Comparison of ENCODE assay signal across 9 cellular contexts in genomic region chr3:138935864-138936762, GRCh38. TPM values are rescaled to one million over a fixed set of nuclear protein-coding genes. Genes with fewer than 3 reads are reported as not detected.
DNase-seq lines count a peak whose midpoint lies in the region; ATAC-seq, FAIRE-seq and TF ChIP-seq lines count a peak whose summit lies in the region.
"Had no signal": no experiment of that assay in that cellular context is flagged by ENCODE, and none has a peak within 500 bp of the region (broad histone marks: within the 10 kb centered on the region; RNA-seq: fewer than 3 reads in every experiment).

No MANE protein-coding gene starts in this region.

- peak overlapping the region; percentile 59 for H3K4me3 ChIP-seq in BE2C (ENCODE audit: low read depth, low read length)
- peak overlapping the region; percentile 79 for H3K4me3 ChIP-seq in SK-N-MC
- H3K4me3 ChIP-seq in heart left ventricle: peak overlapping the region in 11 of 12 donors; percentile 3 to 50 (median 39)

- peak overlapping the region; percentile 30 for H3K9ac ChIP-seq in SK-N-MC (ENCODE audit: insufficient read length)

- H3K27ac Mint-ChIP-seq in activated naive CD4-positive, alpha-beta T cell treated with anti-CD3 and anti-CD28 coated beads, Interleukin-2, amount 50 U/mL, for 72 hours: peak overlapping the region in 1 of 2 donors; percentile 40

- 5 to 10% (median 7%) methylated on average over 32 to 60 of the region's 60 CpGs for WGBS in heart left ventricle, 4 donors

- 0 out of 2 replicates have a peak, but pooled peaks cover 4% of the 10 kb centered on the region for H3K9me3 ChIP-seq in BE2C
- no peaks in the 10 kb centered on the region for H3K9me3 ChIP-seq in SK-N-MC (ENCODE audit: low read depth, low read length)
- no peaks in the 10 kb centered on the region for H3K9me3 ChIP-seq in heart left ventricle

- H3K27ac ChIP-seq in SK-N-MC (no peak overlapping the region), heart left ventricle (no peak overlapping the region)

- H3K4me1 ChIP-seq in BE2C: no peaks in the 10 kb centered on the region
- H3K4me1 ChIP-seq in heart left ventricle: peaks cover 0 to 46% (median 38%) of the 10 kb centered on the region in 12 donors

- H3K9me3 Mint-ChIP-seq in activated naive CD4-positive, alpha-beta T cell treated with anti-CD3 and anti-CD28 coated beads, Interleukin-2, amount 50 U/mL, for 72 hours: no peaks in the 10 kb centered on the region

- no peak for FAIRE-seq in urothelium cell line (lab: Jason Lieb, UNC)

- H3K36me3 ChIP-seq in BE2C (no peaks in the 10 kb centered on the region), SK-N-MC (ENCODE audit: insufficient read depth, low read length) (no peaks in the 10 kb centered on the region), heart left ventricle (no peaks in the 10 kb centered on the region)

- H3K27me3 ChIP-seq in BE2C (peaks cover 70% of the 10 kb centered on the region), heart left ventricle (peaks cover 44 to 68% (median 54%) of the 10 kb centered on the region in 9 donors)

- peaks cover 0 to 7% of the 10 kb centered on the region in 2 donors for H3K36me3 Mint-ChIP-seq in activated naive CD4-positive, alpha-beta T cell treated with anti-CD3 and anti-CD28 coated beads, Interleukin-2, amount 50 U/mL, for 72 hours

- TF ChIP-seq CTCF in BE2C (IDR thresholded peaks at IDR 0.05; ENCODE audit: low read depth, low read length) (peak; percentile 69), heart left ventricle (IDR thresholded peaks at IDR 0.05) (peak; percentile 88 to 97 (median 95))

- intact Hi-C loops in heart left ventricle (cut with DNase I): loop anchor here in 9 of 10 donors (1.0 to 5.0 kb wide), 4 partner anchors 391 to 396 kb away; no protein-coding TSS in a partner anchor
- intact Hi-C loops in posterior vena cava (cut with DNase I): loop anchor here in 1 of 2 donors (10.0 kb wide), 1 partner anchor 389 kb away; no protein-coding TSS in a partner anchor

- peak; percentile 73 for DNase-seq in BE2C
- peak; percentile 85 for DNase-seq in HK-2 (ENCODE audit: unreplicated experiment)
- no peak for DNase-seq in SK-N-MC (ENCODE audit: low read depth, low spot score)
- peak; percentile 76 to 88 for DNase-seq in activated naive CD4-positive, alpha-beta T cell treated with anti-CD3 and anti-CD28 coated beads, Interleukin-2, amount 50 U/mL, for 72 hours (ENCODE audit: low spot score in 2 of 2)
- peak; percentile 65 to 89 (median 74) for DNase-seq in heart left ventricle
- peak; percentile 93 for DNase-seq in posterior vena cava (ENCODE audit: low spot score)
- peak; percentile 85 for DNase-seq in urothelium cell line (ENCODE audit: low spot score)

- peak; percentile 76 for ATAC-seq in GM19035 (IDR thresholded peaks at IDR 0.05; ENCODE audit: unreplicated experiment)
- peak; percentile 76 for ATAC-seq in activated naive CD4-positive, alpha-beta T cell treated with anti-CD3 and anti-CD28 coated beads, Interleukin-2, amount 50 U/mL, for 72 hours
- peak; percentile 25 to 87 (median 76) for ATAC-seq in heart left ventricle

- TF ChIP-seq POLR2A in heart left ventricle (IDR thresholded peaks at IDR 0.05): no peak

RNA-seq across cellular contexts. Expression of gene FOXL2, which starts 10.8 kb away (rescaled TPM):
- not detected for polyA plus RNA-seq in BE2C (2012; ENCODE audit: insufficient read depth, insufficient read length, low read depth)
- not detected for total RNA-seq in activated naive CD4-positive, alpha-beta T cell treated with anti-CD3 and anti-CD28 coated beads, Interleukin-2, amount 50 U/mL, for 72 hours
- total RNA-seq in heart left ventricle (not detected), posterior vena cava (not detected)
- polyA plus RNA-seq in heart left ventricle: not detected
- total RNA-seq: T-helper 2 cell treated with Interferon-gamma antibody and Interleukin-4, amounts not matched to agents 100 ng/mL and 5 ng/mL, for 36 hours had no signal

RNA-seq across cellular contexts. Expression of gene FOXL2NB, which starts 10.9 kb away (rescaled TPM):
- polyA plus RNA-seq in BE2C (2012; ENCODE audit: insufficient read depth, insufficient read length, low read depth): not detected
- not detected for total RNA-seq in activated naive CD4-positive, alpha-beta T cell treated with anti-CD3 and anti-CD28 coated beads, Interleukin-2, amount 50 U/mL, for 72 hours
- total RNA-seq in heart left ventricle: under 1 TPM in 1 of 9 donors, not detected in 8; 0.25 TPM
- not detected for polyA plus RNA-seq in heart left ventricle
- not detected for total RNA-seq in posterior vena cava
- total RNA-seq: T-helper 2 cell treated with Interferon-gamma antibody and Interleukin-4, amounts not matched to agents 100 ng/mL and 5 ng/mL, for 36 hours had no signal
